22 cellular contexts compared by ENCODE assay signal in the genomic region with DNA sequence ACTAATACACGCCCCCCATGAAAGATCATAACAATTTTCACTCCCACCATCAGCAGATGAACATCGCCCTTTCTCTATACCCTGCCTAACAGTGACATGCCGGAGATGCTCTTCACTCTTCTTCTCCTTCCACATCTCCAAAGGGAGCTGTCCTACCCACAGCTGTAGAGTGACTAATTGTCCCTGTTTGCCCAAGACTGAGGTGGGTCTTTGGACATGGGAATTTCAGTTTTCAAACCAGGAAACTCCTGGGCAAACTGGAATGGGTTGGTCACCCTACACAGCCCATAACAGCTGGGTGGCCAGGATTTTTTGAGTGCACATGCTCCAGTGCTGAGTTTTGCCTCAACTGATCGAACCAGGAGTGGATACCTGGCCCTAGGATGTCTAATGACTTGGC.
"Had no signal": no experiment of that assay in that cellular context is flagged by ENCODE, and none has a peak within 500 bp of the region (broad histone marks: within the 10 kb centered on the region; RNA-seq: fewer than 3 reads in every experiment).

No MANE protein-coding gene starts in this region.

- H3K4me3 ChIP-seq: colonic mucosa, coronary artery, dorsolateral prefrontal cortex, esophagus muscularis mucosa, esophagus squamous epithelium, gastrocnemius medialis, gastroesophageal sphincter, heart left ventricle, heart right ventricle had no signal

- DNase-seq: colonic mucosa; cortex of kidney; dermis blood vessel endothelial cell; dorsolateral prefrontal cortex; effector CD4-positive, alpha-beta T cell; effector CD8-positive, alpha-beta T cell; effector memory CD4-positive, alpha-beta T cell; effector memory CD8-positive, alpha-beta T cell; endodermal cell; erythroblast; esophagus squamous epithelium; foreskin fibroblast; foreskin keratinocyte; foreskin melanocyte; gastrocnemius medialis; glutamatergic neuron; heart left ventricle; heart right ventricle had no signal

- H3K27ac ChIP-seq: colonic mucosa, coronary artery, dorsolateral prefrontal cortex, epithelial cell of prostate, esophagus muscularis mucosa, esophagus squamous epithelium, foreskin keratinocyte, gastrocnemius medialis, gastroesophageal sphincter, heart left ventricle, heart right ventricle had no signal

- H3K4me1 ChIP-seq: colonic mucosa, esophagus squamous epithelium, foreskin keratinocyte, gastrocnemius medialis had no signal

- H3K4me3 Mint-ChIP-seq: effector memory CD8-positive, alpha-beta T cell; endodermal cell had no signal

- H3K27me3 ChIP-seq: colonic mucosa, dorsolateral prefrontal cortex, esophagus muscularis mucosa, esophagus squamous epithelium, foreskin keratinocyte, gastrocnemius medialis, gastroesophageal sphincter, heart left ventricle, heart right ventricle had no signal

- H3K27ac Mint-ChIP-seq: effector memory CD8-positive, alpha-beta T cell; endodermal cell had no signal

- H3K9me3 ChIP-seq: colonic mucosa had no signal

- H3K4me1 Mint-ChIP-seq: endodermal cell had no signal

- H3K36me3 ChIP-seq: colonic mucosa, esophagus muscularis mucosa, esophagus squamous epithelium, gastrocnemius medialis, gastroesophageal sphincter, heart left ventricle, heart right ventricle had no signal
